1 cellular context compared by ENCODE assay signal in the genomic region with DNA sequence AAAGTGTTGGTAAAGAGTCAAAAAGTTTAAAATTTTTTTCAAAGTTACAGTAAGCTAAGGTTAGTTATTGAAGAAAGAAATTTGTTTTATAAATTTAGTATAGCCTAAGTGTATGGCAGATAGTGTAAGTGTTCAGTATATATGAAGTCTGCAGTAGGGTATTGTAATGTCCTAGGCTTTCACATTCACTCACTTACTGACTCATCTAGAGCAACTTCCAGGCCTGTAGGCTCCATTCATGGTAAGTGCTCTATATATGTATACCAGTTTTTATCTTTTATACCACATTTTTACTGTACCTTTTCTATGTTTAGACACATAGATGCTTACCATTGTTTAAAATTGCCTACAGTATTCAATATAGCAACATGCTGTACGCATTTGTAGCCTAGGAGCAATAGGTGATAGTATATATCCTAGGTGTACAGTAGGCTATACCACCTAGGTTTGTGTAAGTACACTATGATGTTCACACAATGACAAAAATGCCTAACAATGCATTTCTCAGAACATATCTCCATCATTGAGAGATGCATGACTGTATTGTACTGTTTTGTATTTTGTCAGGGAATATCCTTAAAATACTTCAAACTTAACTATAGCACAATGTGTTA.
TF ChIP-seq lines count a peak whose summit lies in the region.

No MANE protein-coding gene starts in this region.

TF ChIP-seq in GM12878, 131 proteins besides CTCF, POLR2A, EP300 and RAD21 (continued from another document):
- no peak for TF ChIP-seq ZBTB4 (CRISPR knock-in tag; IDR thresholded peaks at IDR 0.05)
